ENCODE assay signal across 15 cellular contexts in the genomic region with DNA sequence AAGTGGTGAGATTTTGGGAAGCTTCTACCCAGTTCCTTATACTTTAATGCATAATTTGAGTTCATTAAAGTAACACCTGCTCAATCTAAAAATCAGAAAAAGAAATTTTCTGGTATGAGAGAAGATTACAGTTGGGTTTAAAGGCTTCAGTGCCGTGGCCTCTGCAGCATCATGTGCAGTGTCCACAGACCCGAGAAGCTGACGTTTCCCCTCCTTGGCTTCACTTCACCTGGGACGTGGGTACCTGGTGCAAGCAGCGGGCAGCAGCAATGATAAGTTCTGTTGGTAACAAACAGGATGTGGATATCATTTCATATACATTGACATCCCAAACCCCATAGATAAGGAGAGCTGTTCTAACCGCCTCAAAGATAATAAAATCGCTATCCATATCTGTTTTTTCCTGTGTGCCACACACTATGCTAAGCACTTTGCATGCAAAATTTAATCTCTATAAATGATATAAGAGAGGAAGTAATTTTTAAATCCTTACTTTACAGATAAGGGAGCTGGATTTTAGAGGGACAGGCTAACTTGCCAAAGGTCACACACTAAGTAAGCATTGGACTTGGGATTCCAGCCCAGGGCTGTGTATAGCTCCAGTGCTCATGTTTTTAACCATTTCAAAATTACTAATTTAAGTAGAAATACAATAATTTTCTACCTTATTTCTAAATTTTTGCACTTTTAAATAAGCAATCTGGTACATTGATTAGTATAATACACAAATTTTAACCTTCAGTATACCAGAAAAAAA.
DNase-seq lines count a peak whose midpoint lies in the region; ATAC-seq and TF ChIP-seq lines count a peak whose summit lies in the region.
"Had no signal": no experiment of that assay in that cellular context is flagged by ENCODE, and none has a peak within 500 bp of the region (broad histone marks: within the 10 kb centered on the region; RNA-seq: fewer than 3 reads in every experiment).

No MANE protein-coding gene starts in this region.

- H3K27ac Mint-ChIP-seq in activated CD4-positive, alpha-beta T cell treated with anti-CD3 and anti-CD28 coated beads for 36 hours, result peak overlapping the region; percentile 43

- POLR2A ChIA-PET in activated CD4-positive, alpha-beta T cell treated with anti-CD3 and anti-CD28 coated beads for 36 hours (lab: Charles Lee), result interaction anchor here (0.6 kb wide), 1 partner anchor 66 kb away, joined by 3 read pairs; no protein-coding TSS in a partner anchor

- H3K4me2 ChIP-seq in osteoblast (ENCODE audit: insufficient read depth, low read length), result peak overlapping the region; percentile 65

- no peaks in the 10 kb centered on the region for H3K27me3 Mint-ChIP-seq in activated CD4-positive, alpha-beta T cell treated with anti-CD3 and anti-CD28 coated beads for 36 hours

- H3K4me1 Mint-ChIP-seq in activated CD4-positive, alpha-beta T cell treated with anti-CD3 and anti-CD28 coated beads for 36 hours, result peaks cover 9% of the 10 kb centered on the region

- no peaks in the 10 kb centered on the region for H3K36me3 Mint-ChIP-seq in activated CD4-positive, alpha-beta T cell treated with anti-CD3 and anti-CD28 coated beads for 36 hours (ENCODE audit: low read depth)

- H3K79me2 ChIP-seq in osteoblast (ENCODE audit: insufficient read depth, low read length), result no peaks in the 10 kb centered on the region

- H3K9me3 ChIP-seq in osteoblast (ENCODE audit: low read depth, low read length), result no peaks in the 10 kb centered on the region

- TF ChIP-seq CTCF in fibroblast of villous mesenchyme (IDR thresholded peaks at IDR 0.05; ENCODE audit: insufficient read depth, low read depth, low read length) (no peak), osteoblast (IDR thresholded peaks at IDR 0.05; ENCODE audit: extremely low read depth, low read depth, low read length) (no peak)

- H4K20me1 ChIP-seq in osteoblast (ENCODE audit: insufficient read depth, low read length), result no peaks in the 10 kb centered on the region

- H3K27me3 ChIP-seq in osteoblast (ENCODE audit: insufficient read depth, low read length), result no peaks in the 10 kb centered on the region
- H3K27me3 ChIP-seq: BLaER1 treated with 17β-estradiol and CSF1 and Interleukin-3, amounts not matched to agents 10 nM and 100 nM had no signal

- H3K4me1 ChIP-seq in osteoblast (ENCODE audit: insufficient read depth, low read length), result peaks cover 22% of the 10 kb centered on the region

- no peak overlapping the region for H3K4me3 Mint-ChIP-seq in activated CD4-positive, alpha-beta T cell treated with anti-CD3 and anti-CD28 coated beads for 36 hours

- H3K4me3 ChIP-seq in fibroblast of villous mesenchyme (ENCODE audit: low read depth, low read length) (no peak overlapping the region), osteoblast (ENCODE audit: insufficient read depth, low read length) (no peak overlapping the region)
- H3K4me3 ChIP-seq: BLaER1 treated with 17β-estradiol and CSF1 and Interleukin-3, amounts not matched to agents 10 nM and 100 nM had no signal

- no peaks in the 10 kb centered on the region for H3K36me3 ChIP-seq in osteoblast (ENCODE audit: insufficient read depth, low read length)

- H3K27ac ChIP-seq in osteoblast (ENCODE audit: low read depth, low read length), result peak overlapping the region; percentile 72
- H3K27ac ChIP-seq: BLaER1 treated with 17β-estradiol and CSF1 and Interleukin-3, amounts not matched to agents 10 nM and 100 nM had no signal

- DNase-seq in activated CD4-positive, alpha-beta T cell treated with anti-CD3 and anti-CD28 coated beads for 36 hours, result no peak
- no peak for DNase-seq in activated CD4-positive, alpha-beta T cell treated with anti-CD3 and anti-CD28 coated beads for 48 hours
- DNase-seq in fibroblast of villous mesenchyme (ENCODE audit: low read depth) (peak; percentile 37), osteoblast (ENCODE audit: insufficient read length, low spot score, missing footprints) (no peak), HUDEP-2 (lab: John Stamatoyannopoulos, UW; ENCODE audit: unreplicated experiment in 76 of 76) (no peak)
- DNase-seq: 8988T, DMS 273 treated with DMSO at 0.1 percent for 48 hours, Karpas-422, NCI-H1417 treated with DMSO at 0.1 percent for 48 hours, NCI-H2029 treated with DMSO at 0.1 percent for 48 hours, NCI-H524 had no signal

- CTCF ChIA-PET in activated CD4-positive, alpha-beta T cell treated with anti-CD3 and anti-CD28 coated beads for 36 hours (lab: Charles Lee), result interaction anchor here (1.5 kb wide), 1 partner anchor 12 kb away, joined by 5 read pairs; no protein-coding TSS in a partner anchor

- no peak overlapping the region for H2AFZ ChIP-seq in osteoblast (ENCODE audit: low read length)

- no peak for ATAC-seq in activated CD4-positive, alpha-beta T cell treated with anti-CD3 and anti-CD28 coated beads for 36 hours
- ATAC-seq in GM18502 (IDR thresholded peaks at IDR 0.05; ENCODE audit: poor library complexity, unreplicated experiment) (no peak), HG02759 (IDR thresholded peaks at IDR 0.05; ENCODE audit: unreplicated experiment) (no peak), GM18861 (IDR thresholded peaks at IDR 0.05; ENCODE audit: unreplicated experiment) (no peak)

- intact Hi-C loops in activated CD4-positive, alpha-beta T cell treated with anti-CD3 and anti-CD28 coated beads for 36 hours (cut with DNase I, micrococcal nuclease), result no loop called here

- no peaks in the 10 kb centered on the region for H3K9me3 Mint-ChIP-seq in activated CD4-positive, alpha-beta T cell treated with anti-CD3 and anti-CD28 coated beads for 36 hours (ENCODE audit: low read depth)
